8 cellular contexts compared by ENCODE assay signal in the genomic region with DNA sequence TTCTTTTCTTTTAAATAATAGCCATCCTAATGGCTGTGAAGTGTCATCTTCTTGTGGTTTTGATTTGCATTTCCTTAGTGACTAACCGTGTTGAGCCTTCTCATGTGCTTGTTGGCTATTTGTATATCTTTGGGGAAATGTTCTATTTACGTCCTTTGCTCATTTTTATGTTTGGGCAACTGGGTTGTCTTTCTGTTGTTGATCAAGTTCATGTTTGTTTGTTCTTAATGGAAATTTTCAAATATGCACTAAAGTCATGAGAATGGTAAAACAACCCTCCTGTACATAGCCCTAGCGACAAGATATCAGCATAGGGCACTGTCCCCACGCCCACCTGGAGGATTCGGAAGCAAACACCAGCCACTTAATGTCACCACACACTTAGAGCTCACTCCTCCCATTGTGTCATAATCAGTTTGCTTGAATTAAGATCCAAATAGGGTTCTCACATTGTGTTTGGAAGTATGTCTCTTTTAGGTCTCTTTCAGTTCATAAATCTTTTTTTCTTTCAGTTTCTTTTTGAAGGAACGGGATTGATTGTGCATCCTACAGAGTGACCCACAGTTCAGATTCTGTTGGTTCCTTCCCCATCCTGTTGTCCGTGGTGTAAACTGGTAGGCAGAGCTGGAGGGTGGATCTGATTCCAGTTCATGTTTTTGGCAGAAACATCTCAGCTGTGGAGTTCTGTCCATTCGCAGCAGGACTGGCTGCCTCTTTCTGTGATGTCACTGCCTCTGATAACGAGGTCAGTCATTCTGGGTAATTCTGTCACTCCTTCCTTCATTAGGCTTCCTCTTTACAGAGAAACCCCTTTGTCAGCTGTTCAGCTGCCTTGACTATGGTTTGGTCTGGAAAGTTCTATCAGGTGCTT. TPM values are rescaled to one million over a fixed set of nuclear protein-coding genes. Genes with fewer than 3 reads are reported as not detected.
DNase-seq lines count a peak whose midpoint lies in the region; ATAC-seq, FAIRE-seq and TF ChIP-seq lines count a peak whose summit lies in the region.

No MANE protein-coding gene starts in this region.

- H4K8ac ChIP-seq in neuronal stem cell (ENCODE audit: low read depth, low read length), result no peak overlapping the region

- peak overlapping the region; percentile 9 for H3K9ac ChIP-seq in neuronal stem cell (ENCODE audit: low read depth, low read length, poor library complexity)

- ATAC-seq in HG03196 (IDR thresholded peaks at IDR 0.05; ENCODE audit: unreplicated experiment) (peak; percentile 36), HG02840 (IDR thresholded peaks at IDR 0.05; ENCODE audit: low FRiP score, unreplicated experiment) (no peak)

- H3K23ac ChIP-seq in neuronal stem cell (ENCODE audit: low read depth, low read length, poor library complexity), result no peak overlapping the region

- no peak overlapping the region for H3K4ac ChIP-seq in neuronal stem cell (ENCODE audit: low read length)

- H3K36me3 ChIP-seq in neuronal stem cell (replicated peaks in 1 of 2; ENCODE audit: control insufficient read depth in 2 of 2, insufficient read depth in 2 of 2, low read length in 2 of 2), result peaks cover 9 to 91% of the 10 kb centered on the region in 2 donors

- no peak overlapping the region for H2BK15ac ChIP-seq in neuronal stem cell (ENCODE audit: low read length)

- H2AFZ ChIP-seq in neuronal stem cell (ENCODE audit: low read length), result no peak overlapping the region

- H3K9me3 ChIP-seq in neuronal stem cell (replicated peaks in 1 of 2; ENCODE audit: control insufficient read depth in 2 of 2, insufficient read depth in 1 of 2, low read depth in 1 of 2, low read length in 2 of 2), result peaks cover 0 to 5% of the 10 kb centered on the region in 2 donors

- no peak overlapping the region for H2BK5ac ChIP-seq in neuronal stem cell (ENCODE audit: low read length)

- DNase-seq in GM12865 (ENCODE audit: low read depth), result peak; percentile 50
- DNase-seq in neuronal stem cell (ENCODE audit: low spot score), result no peak
- DNase-seq in D721Med (ENCODE audit: insufficient read length, low spot score), result no peak
- no peak for DNase-seq in HuH-7 (ENCODE audit: low spot score)
- no peak for DNase-seq in frontal cortex (ENCODE audit: low spot score in 2 of 2)

- no peak overlapping the region for H2BK120ac ChIP-seq in neuronal stem cell (ENCODE audit: low read depth, low read length)

- no peak overlapping the region for H3K14ac ChIP-seq in neuronal stem cell (ENCODE audit: low read length)

- H3K27ac ChIP-seq in neuronal stem cell (replicated peaks; ENCODE audit: low read length), result no peak overlapping the region

- no peak overlapping the region for H3K4me2 ChIP-seq in neuronal stem cell (ENCODE audit: insufficient read depth, low read length, poor library complexity, severe bottlenecking)

- H2AK5ac ChIP-seq in neuronal stem cell (ENCODE audit: low read depth, low read length), result no peak overlapping the region

- TF ChIP-seq CTCF in GM12865 (IDR thresholded peaks at IDR 0.05; ENCODE audit: insufficient read depth, low read depth, low read length, missing control alignments) (no peak), D721Med (IDR thresholded peaks at IDR 0.05; ENCODE audit: insufficient read depth, missing control alignments) (no peak)

- no CpG with 5 or more reads among the region's 9 CpGs for WGBS in neuronal stem cell (ENCODE audit: extremely low coverage in 2 of 2, insufficient read length in 2 of 2, insufficient replicate concordance in 1 of 2), 2 donors

- no peak overlapping the region for H2BK12ac ChIP-seq in neuronal stem cell (ENCODE audit: low read length)

- H3K79me1 ChIP-seq in neuronal stem cell (ENCODE audit: low read depth, low read length), result no peaks in the 10 kb centered on the region

- no peak overlapping the region for H3K18ac ChIP-seq in neuronal stem cell (ENCODE audit: low read length)

- no peak overlapping the region for H4K91ac ChIP-seq in neuronal stem cell (ENCODE audit: low read depth, low read length, poor library complexity)

- peak overlapping the region; percentile 64 for H3K4me3 ChIP-seq in GM12865 (ENCODE audit: low read depth, low read length)
- H3K4me3 ChIP-seq in neuronal stem cell (ENCODE audit: low read length in 2 of 2), result no peak overlapping the region

- peak; percentile 31 for FAIRE-seq in colon (lab: Jason Lieb, UNC)
- FAIRE-seq in D721Med (lab: Jason Lieb, UNC), result no peak
- no peak for FAIRE-seq in frontal cortex (lab: Jason Lieb, UNC)

- H3K4me1 ChIP-seq in neuronal stem cell (ENCODE audit: control insufficient read depth in 2 of 2, insufficient read depth in 1 of 2, low read depth in 1 of 2, low read length in 2 of 2), result peaks cover 0 to 1% of the 10 kb centered on the region in 2 donors

- H3K27me3 ChIP-seq in neuronal stem cell (ENCODE audit: control insufficient read depth in 3 of 3, insufficient read depth in 3 of 3, low read depth in 1 of 3, low read length in 3 of 3), result no peaks in the 10 kb centered on the region

RNA-seq across cellular contexts. Expression of a gene that starts 26.4 kb away (rescaled TPM):
- 2.9 TPM for polyA plus RNA-seq in neuronal stem cell (2013, experiment 1 of 2)
- polyA plus RNA-seq in neuronal stem cell (2013, experiment 2 of 2), result 3.1 TPM
- total RNA-seq in frontal cortex, result 6.5 TPM
